In genomic region chr1:183881387-183882084, GRCh38 we compare ENCODE assay signal across 8 cellular contexts.
DNase-seq lines count a peak whose midpoint lies in the region; ATAC-seq and TF ChIP-seq lines count a peak whose summit lies in the region.

No MANE protein-coding gene starts in this region.

- 0% methylated on average over 1 of the region's 3 CpGs; no CpG with 5 or more reads in 1 of the 2 experiments for WGBS in IMR-90 (ENCODE audit: extremely low coverage in 2 of 2, insufficient read length in 1 of 2), 2 experiments
- 27 to 43% methylated on average over 3 of the region's 3 CpGs for WGBS in lung, 2 donors

- peak overlapping the region; percentile 69 for H3K14ac ChIP-seq in IMR-90 (replicated peaks; ENCODE audit: low read depth, low read length)

- H3K9me1 ChIP-seq in IMR-90 (ENCODE audit: insufficient read depth, low read length), result peaks cover 13% of the 10 kb centered on the region

- peak overlapping the region; percentile 81 for H2BK20ac ChIP-seq in IMR-90 (ENCODE audit: low read depth, low read length)

- in situ Hi-C loops in IMR-90 (cut with MboI; ENCODE audit: low sequenced_read_pairs), result no loop called here

- TF ChIP-seq CTCF in IMR-90 (conservative IDR thresholded peaks at IDR 0.05; ENCODE audit: low read depth, low read length) (no peak), lung (IDR thresholded peaks at IDR 0.05; ENCODE audit: control extremely low read depth, extremely low read depth) (no peak)

- dilution Hi-C loops in IMR-90 (cut with HindIII; ENCODE audit: low sequenced_read_pairs, unreplicated experiment), result no loop called here

- H3K4me3 ChIP-seq in IMR-90 (ENCODE audit: insufficient read depth, low read depth, low read length), result no peak overlapping the region
- no peak overlapping the region for H3K4me3 ChIP-seq in lung

- peak overlapping the region; percentile 84 for H4K91ac ChIP-seq in IMR-90 (ENCODE audit: insufficient read depth, low read depth, low read length)

- H3K27me3 ChIP-seq in IMR-90 (ENCODE audit: control insufficient read depth, insufficient read depth, low read length) (no peaks in the 10 kb centered on the region), lung (ENCODE audit: control insufficient read depth, insufficient read depth) (no peaks in the 10 kb centered on the region)

- peak overlapping the region; percentile 56 to 80; a peak in 3 of 4 replicates for H4K8ac ChIP-seq in IMR-90 (ENCODE audit: low read depth in 2 of 2, low read length in 2 of 2)

- peak overlapping the region; percentile 88 for H2BK120ac ChIP-seq in IMR-90 (ENCODE audit: low read depth, low read length)

- H3K9me3 ChIP-seq in IMR-90 (ENCODE audit: control insufficient read depth, insufficient read depth, low read length) (no peaks in the 10 kb centered on the region), lung (ENCODE audit: control insufficient read depth in 2 of 2, insufficient read depth in 1 of 2, low read length in 1 of 2) (no peaks in the 10 kb centered on the region)

- CTCF ChIA-PET in IMR-90 (lab: Yijun Ruan, JAX), result interaction anchor here (1.0 to 1.6 kb wide), 4 partner anchors 11 to 343 kb away, joined by 3 to 4 read pairs (median 3); no protein-coding TSS in a partner anchor

- no peaks in the 10 kb centered on the region; the same call in 1 of the 2 replicates for H4K20me1 ChIP-seq in IMR-90 (ENCODE audit: insufficient read depth, low read length)

- no peak overlapping the region for H3K9ac ChIP-seq in IMR-90 (ENCODE audit: low read depth, low read length)

- H2BK15ac ChIP-seq in IMR-90 (ENCODE audit: low read depth, low read length), result peak overlapping the region; percentile 80; the same call in 2 of the 3 replicates

- H2AK5ac ChIP-seq in IMR-90 (ENCODE audit: low read depth, low read length), result peak overlapping the region; percentile 78

- H3K36me3 ChIP-seq in IMR-90 (ENCODE audit: control insufficient read depth, insufficient read depth, low read length) (peaks cover 7% of the 10 kb centered on the region), lung (ENCODE audit: control insufficient read depth in 2 of 2, insufficient read depth in 2 of 2, low read length in 2 of 2) (peaks cover 0 to 5% of the 10 kb centered on the region in 2 donors)

- POLR2A ChIA-PET in IMR-90 (lab: Charles Lee; ENCODE audit: unreplicated experiment), result interaction anchor here (0.5 kb wide), 1 partner anchor 247 kb away, joined by 4 read pairs; no protein-coding TSS in a partner anchor

- H3K4me2 ChIP-seq in IMR-90 (ENCODE audit: low read depth, low read length), result peak overlapping the region; percentile 13

- peak overlapping the region; percentile 76 for H2AFZ ChIP-seq in IMR-90 (replicated peaks; ENCODE audit: low read length, poor library complexity)

- BruUV-seq in IMR-90 (replicated peaks; lab: Mats Ljungman, UMichigan), result no TSS peak

- peaks cover 0 to 2% of the 10 kb centered on the region in 2 experiments; a peak in 1 of 4 replicates for H3K79me1 ChIP-seq in IMR-90 (ENCODE audit: low read depth in 1 of 2, low read length in 2 of 2)

- no peak overlapping the region; the same call in 1 of the 2 replicates for H3K56ac ChIP-seq in IMR-90 (ENCODE audit: extremely low read depth, insufficient read depth, low read length)

- peak overlapping the region; percentile 71 for H2AK9ac ChIP-seq in IMR-90 (replicated peaks; ENCODE audit: low read depth, low read length, poor library complexity)

- H4K5ac ChIP-seq in IMR-90 (ENCODE audit: low read depth, low read length), result 0 out of 2 replicates have a peak overlapping the region, but pooled peaks have one; percentile 46

- H3K4ac ChIP-seq in IMR-90 (ENCODE audit: low read depth, low read length), result peak overlapping the region; percentile 90

- H2BK5ac ChIP-seq in IMR-90 (ENCODE audit: low read depth, low read length, poor library complexity, severe bottlenecking), result no peak overlapping the region

- peak overlapping the region; percentile 37 for H3K18ac ChIP-seq in IMR-90 (ENCODE audit: low read depth, low read length)

- H3K23ac ChIP-seq in IMR-90 (ENCODE audit: low read depth, low read length), result peak overlapping the region; percentile 67

- intact Hi-C loops in IMR-90 (cut with micrococcal nuclease), result no loop called here

- peaks cover 11% of the 10 kb centered on the region for H3K4me1 ChIP-seq in IMR-90 (ENCODE audit: control insufficient read depth, insufficient read depth, low read length)
- peaks cover 11 to 33% of the 10 kb centered on the region in 2 donors for H3K4me1 ChIP-seq in lung (ENCODE audit: control insufficient read depth in 2 of 2, insufficient read depth in 2 of 2, low read length in 2 of 2)

- no peak for TF ChIP-seq RAD21 in IMR-90 (IDR thresholded peaks at IDR 0.05; ENCODE audit: low read length)

- TF ChIP-seq POLR2A in IMR-90 (IDR thresholded peaks at IDR 0.05; ENCODE audit: low read depth, low read length), result no peak

- DNase-seq in 8988T (peak; percentile 37), IMR-90 (peak; percentile 86), dermis blood vessel endothelial cell (peak; percentile 99), lung (ENCODE audit: low spot score) (peak; percentile 72), NCI-H1436 treated with DMSO at 0.1 percent for 48 hours (lab: John Stamatoyannopoulos, UW) (no peak)
- no peak for DNase-seq in activated effector memory CD4-positive, alpha-beta T cell treated with anti-CD3 and anti-CD28 coated beads, Interleukin-2, amount 50 U/mL, for 16 hours

- ATAC-seq in IMR-90 (ENCODE audit: low read depth) (peak; percentile 92), lung (ENCODE audit: insufficient read depth, low FRiP score) (peak; percentile 36), HG02798 (IDR thresholded peaks at IDR 0.05; ENCODE audit: poor library complexity, unreplicated experiment) (no peak), GM19023 (IDR thresholded peaks at IDR 0.05; ENCODE audit: unreplicated experiment) (no peak)

- H3K27ac ChIP-seq in IMR-90 (ENCODE audit: insufficient read depth, low read length) (no peak overlapping the region), lung (ENCODE audit: low read depth in 1 of 2, low read length in 1 of 2) (peak overlapping the region; percentile 24 to 57)

TF ChIP-seq in IMR-90, 13 proteins besides CTCF, POLR2A, EP300 and RAD21:
- TF ChIP-seq CHD1 (IDR thresholded peaks at IDR 0.05; ENCODE audit: low read depth, low read length) (no peak), RCOR1 (IDR thresholded peaks at IDR 0.05; ENCODE audit: insufficient replicate concordance, low read length) (no peak), CEBPB (IDR thresholded peaks at IDR 0.05; ENCODE audit: low read depth, low read length) (peak; percentile 92), NFE2L2 (IDR thresholded peaks at IDR 0.05; ENCODE audit: low read depth, low read length) (no peak), FOS (IDR thresholded peaks at IDR 0.05; ENCODE audit: low read depth, low read length) (no peak), MAFK (IDR thresholded peaks at IDR 0.05; ENCODE audit: low read depth, low read length) (no peak), RFX5 (IDR thresholded peaks at IDR 0.05; ENCODE audit: low read depth, low read length) (no peak), MAZ (IDR thresholded peaks at IDR 0.05; ENCODE audit: borderline replicate concordance, low read depth, low read length) (peak; percentile 45; the same call in 1 of the 2 replicates)

Comparison
In these comparisons a context has a peak if more than half of its experiments do, and no peak if none do; other contexts are left out.
1. DNase-seq: peak in 8988T (single experiment), IMR-90 (single experiment), dermis blood vessel endothelial cell (single experiment) and lung (single experiment); none in activated effector memory CD4-positive, alpha-beta T cell treated with anti-CD3 and anti-CD28 coated beads, Interleukin-2, amount 50 U/mL, for 16 hours (single experiment) and NCI-H1436 treated with DMSO at 0.1 percent for 48 hours (single experiment).
2. ATAC-seq: peak in IMR-90 (single experiment) and lung (single experiment); none in HG02798 (single experiment) and GM19023 (single experiment).